ENCODE assay signal across 1 cellular context in genomic region chr14:61526405-61527312, GRCh38.
TF ChIP-seq lines count a peak whose summit lies in the region.

No MANE protein-coding gene starts in this region.

TF ChIP-seq in endothelial cell of umbilical vein, 7 proteins besides CTCF, POLR2A, EP300 and RAD21 (continued from another document):
- peak; percentile 89 for TF ChIP-seq GATA2 (IDR thresholded peaks at IDR 0.05; ENCODE audit: insufficient read depth, insufficient read length, low read depth, low read length)
- no peak for TF ChIP-seq MYC (IDR thresholded peaks at IDR 0.05; ENCODE audit: low read depth, low read length)
- TF ChIP-seq POLR2AphosphoS5 (IDR thresholded peaks at IDR 0.05; ENCODE audit: insufficient read depth, low read depth, low read length), result peak; percentile 60
- peak; percentile 3 for TF ChIP-seq JUN (IDR thresholded peaks at IDR 0.05; ENCODE audit: borderline replicate concordance, insufficient read depth, insufficient read length, low read depth)
- no peak for TF ChIP-seq MAX (IDR thresholded peaks at IDR 0.05; ENCODE audit: insufficient read depth, insufficient read length)
TF ChIP-seq in endothelial cell of umbilical vein: peak in this region for 3.
